In genomic region chr9:38707885-38708640, GRCh38 we compare ENCODE assay signal across 11 cellular contexts. TPM values are rescaled to one million over a fixed set of nuclear protein-coding genes. Genes with fewer than 3 reads are reported as not detected.
DNase-seq lines count a peak whose midpoint lies in the region; ATAC-seq and TF ChIP-seq lines count a peak whose summit lies in the region.
"Had no signal": no experiment of that assay in that cellular context is flagged by ENCODE, and none has a peak within 500 bp of the region (broad histone marks: within the 10 kb centered on the region; RNA-seq: fewer than 3 reads in every experiment).

No MANE protein-coding gene starts in this region.

- no peaks in the 10 kb centered on the region for H3K9me3 ChIP-seq in body of pancreas
- H3K9me3 ChIP-seq: sigmoid colon had no signal

- in situ Hi-C loops in KBM-7 (cut with MboI; ENCODE audit: low pct_unique_long_range_greater_than_20kb, low sequenced_read_pairs): no loop called here

- TF ChIP-seq POLR2A in body of pancreas (IDR thresholded peaks at IDR 0.05): no peak

- 32 to 41% methylated on average over 10 of the region's 10 CpGs for WGBS in body of pancreas, 2 donors

- ATAC-seq in body of pancreas: no peak
- peak; percentile 67 for ATAC-seq in sciatic nerve
- ATAC-seq in HG03108 (IDR thresholded peaks at IDR 0.05; ENCODE audit: unreplicated experiment): no peak
- ATAC-seq in GM21576 (IDR thresholded peaks at IDR 0.05; ENCODE audit: unreplicated experiment): no peak

- H3K4me3 ChIP-seq in body of pancreas: no peak overlapping the region
- H3K4me3 ChIP-seq: sigmoid colon had no signal

- no peak overlapping the region for H3K27ac ChIP-seq in body of pancreas
- H3K27ac ChIP-seq: sigmoid colon had no signal

- TF ChIP-seq CTCF in body of pancreas (IDR thresholded peaks at IDR 0.05): peak in 4 of 7 experiments; percentile 11 to 29 (median 19)

- no peaks in the 10 kb centered on the region for H3K36me3 ChIP-seq in body of pancreas (replicated peaks in 1 of 2; ENCODE audit: insufficient read depth in 1 of 2, low read depth in 2 of 2)
- H3K36me3 ChIP-seq: sigmoid colon had no signal

- peak; percentile 20 to 36 for DNase-seq in SHP77 (lab: John Stamatoyannopoulos, UW)
- no peak for DNase-seq in SHP77 treated with DMSO at 0.1 percent for 48 hours (lab: John Stamatoyannopoulos, UW)
- peak; percentile 15 for DNase-seq in KBM-7
- no peak for DNase-seq in body of pancreas
- DNase-seq in sciatic nerve (ENCODE audit: low spot score): no peak
- no peak for DNase-seq in NCI-H128 (lab: John Stamatoyannopoulos, UW; ENCODE audit: unreplicated experiment)
- DNase-seq: sigmoid colon had no signal

- H3K27me3 ChIP-seq in body of pancreas: no peaks in the 10 kb centered on the region
- H3K27me3 ChIP-seq: sigmoid colon had no signal

- intact Hi-C loops in body of pancreas (cut with DNase I) (no loop called here), sciatic nerve (cut with DNase I) (no loop called here)

- H3K4me1 ChIP-seq in body of pancreas: no peaks in the 10 kb centered on the region
- H3K4me1 ChIP-seq: sigmoid colon had no signal

RNA-seq across cellular contexts. Expression of gene FAM240B, which starts 11.9 kb away (rescaled TPM):
- total RNA-seq in body of pancreas (not detected), sciatic nerve (not detected)
- total RNA-seq: astrocyte, sigmoid colon, subcutaneous adipose tissue had no signal

Comparison
In these comparisons a context has a peak if more than half of its experiments do, and no peak if none do; other contexts are left out.
1. DNase-seq: peak in SHP77 (2 of 2) and KBM-7 (single experiment); none in SHP77 treated with DMSO at 0.1 percent for 48 hours (single experiment), body of pancreas (0 of 4), sciatic nerve (single experiment) and NCI-H128 (single experiment).